In genomic region chr19:1040476-1041271, GRCh38 we compare ENCODE assay signal across 8 cellular contexts. TPM values are rescaled to one million over a fixed set of nuclear protein-coding genes. Genes with fewer than 3 reads are reported as not detected.
DNase-seq lines count a peak whose midpoint lies in the region; ATAC-seq and TF ChIP-seq lines count a peak whose summit lies in the region.

No MANE protein-coding gene starts in this region.

- peak overlapping the region in 1 of 2 donors; percentile 62 for H3K27ac ChIP-seq in coronary artery

- DNase-seq in NK-92 treated with Interleukin-12 subunit alpha and Interleukin-12 subunit beta, amount 100 ng/mL, for 24 hours (lab: John Stamatoyannopoulos, UW) = peak; percentile 52
- DNase-seq in NK-92 (lab: John Stamatoyannopoulos, UW; ENCODE audit: unreplicated experiment) = no peak
- DNase-seq in NCI-H510A treated with DMSO at 0.1 percent for 48 hours (lab: John Stamatoyannopoulos, UW) = peak; percentile 61
- DNase-seq in activated CD4-positive, alpha-beta T cell treated with anti-CD3 and anti-CD28 coated beads, Interleukin-2, amount 10 ng/mL, durations not matched to agents 24 days and 14 days = peak; percentile 97
- DNase-seq in coronary artery (ENCODE audit: low spot score) = no peak
- DNase-seq in left kidney (ENCODE audit: low read depth, low spot score) = peak; percentile 95
- DNase-seq in stimulated activated CD4-positive, alpha-beta T cell treated with anti-CD3 and anti-CD28 coated beads, Interleukin-1b, Interleukin-23, amount 100 ng/mL, for 24 hours (ENCODE audit: low read depth in 4 of 4, low spot score in 1 of 4) = peak in 3 of 4 experiments; percentile 77 to 86 (median 84)

- ATAC-seq in HG03378 (IDR thresholded peaks at IDR 0.05; ENCODE audit: unreplicated experiment) = peak; percentile 41

- H3K9me3 Mint-ChIP-seq in activated CD4-positive, alpha-beta T cell treated with anti-CD3 and anti-CD28 coated beads, Interleukin-2, amount 10 ng/mL, durations not matched to agents 24 days and 14 days = no peaks in the 10 kb centered on the region

- TF ChIP-seq CTCF in coronary artery (IDR thresholded peaks at IDR 0.05) = no peak

- H3K36me3 Mint-ChIP-seq in activated CD4-positive, alpha-beta T cell treated with anti-CD3 and anti-CD28 coated beads, Interleukin-2, amount 10 ng/mL, durations not matched to agents 24 days and 14 days (ENCODE audit: low read depth) = peaks cover 26% of the 10 kb centered on the region

- no peaks in the 10 kb centered on the region for H3K27me3 Mint-ChIP-seq in activated CD4-positive, alpha-beta T cell treated with anti-CD3 and anti-CD28 coated beads, Interleukin-2, amount 10 ng/mL, durations not matched to agents 24 days and 14 days

- intact Hi-C loops in activated CD4-positive, alpha-beta T cell treated with anti-CD3 and anti-CD28 coated beads, Interleukin-2, amount 10 ng/mL, durations not matched to agents 24 days and 14 days (cut with micrococcal nuclease) = loop anchor here (2.0 kb wide), 3 partner anchors 20 to 36 kb away; partner anchors contain the start of genes ARHGAP45, RNU6-2 and TMEM259

- H3K4me3 Mint-ChIP-seq in activated CD4-positive, alpha-beta T cell treated with anti-CD3 and anti-CD28 coated beads, Interleukin-2, amount 10 ng/mL, durations not matched to agents 24 days and 14 days = peak overlapping the region; percentile 98

- peaks cover 41% of the 10 kb centered on the region for H3K4me1 Mint-ChIP-seq in activated CD4-positive, alpha-beta T cell treated with anti-CD3 and anti-CD28 coated beads, Interleukin-2, amount 10 ng/mL, durations not matched to agents 24 days and 14 days

- H3K27ac Mint-ChIP-seq in activated CD4-positive, alpha-beta T cell treated with anti-CD3 and anti-CD28 coated beads, Interleukin-2, amount 10 ng/mL, durations not matched to agents 24 days and 14 days = peak overlapping the region; percentile 86

- peak overlapping the region; percentile 71 for H3K4me3 ChIP-seq in coronary artery

RNA-seq across cellular contexts. Expression of gene ABCA7, which starts 0.8 kb away (rescaled TPM):
- 15.8 TPM in 2 replicates for total RNA-seq in activated CD4-positive, alpha-beta T cell treated with anti-CD3 and anti-CD28 coated beads, Interleukin-2, amount 10 ng/mL, durations not matched to agents 24 days and 14 days

RNA-seq across cellular contexts. Expression of gene CNN2, which starts 14.3 kb away (rescaled TPM):
- 112 TPM in 2 replicates for total RNA-seq in activated CD4-positive, alpha-beta T cell treated with anti-CD3 and anti-CD28 coated beads, Interleukin-2, amount 10 ng/mL, durations not matched to agents 24 days and 14 days

RNA-seq across cellular contexts. Expression of gene RNU6-2, which starts 19.4 kb away (rescaled TPM):
- total RNA-seq in activated CD4-positive, alpha-beta T cell treated with anti-CD3 and anti-CD28 coated beads, Interleukin-2, amount 10 ng/mL, durations not matched to agents 24 days and 14 days = not detected in 2 replicates

RNA-seq across cellular contexts. Expression of gene TMEM259, which starts 19.8 kb away (rescaled TPM):
- total RNA-seq in activated CD4-positive, alpha-beta T cell treated with anti-CD3 and anti-CD28 coated beads, Interleukin-2, amount 10 ng/mL, durations not matched to agents 24 days and 14 days = 154 and 156 TPM in 2 replicates

RNA-seq across cellular contexts. Expression of gene ARHGAP45, which starts 26.3 kb away (rescaled TPM):
- total RNA-seq in activated CD4-positive, alpha-beta T cell treated with anti-CD3 and anti-CD28 coated beads, Interleukin-2, amount 10 ng/mL, durations not matched to agents 24 days and 14 days = 176 and 183 TPM in 2 replicates

Comparison
In these comparisons a context has a peak if more than half of its experiments do, and no peak if none do; other contexts are left out.
1. DNase-seq: peak in NK-92 treated with Interleukin-12 subunit alpha and Interleukin-12 subunit beta, amount 100 ng/mL, for 24 hours (single experiment), NCI-H510A treated with DMSO at 0.1 percent for 48 hours (single experiment), activated CD4-positive, alpha-beta T cell treated with anti-CD3 and anti-CD28 coated beads, Interleukin-2, amount 10 ng/mL, durations not matched to agents 24 days and 14 days (single experiment), left kidney (single experiment) and stimulated activated CD4-positive, alpha-beta T cell treated with anti-CD3 and anti-CD28 coated beads, Interleukin-1b, Interleukin-23, amount 100 ng/mL, for 24 hours (3 of 4); none in NK-92 (single experiment) and coronary artery (single experiment).